In the genomic region with DNA sequence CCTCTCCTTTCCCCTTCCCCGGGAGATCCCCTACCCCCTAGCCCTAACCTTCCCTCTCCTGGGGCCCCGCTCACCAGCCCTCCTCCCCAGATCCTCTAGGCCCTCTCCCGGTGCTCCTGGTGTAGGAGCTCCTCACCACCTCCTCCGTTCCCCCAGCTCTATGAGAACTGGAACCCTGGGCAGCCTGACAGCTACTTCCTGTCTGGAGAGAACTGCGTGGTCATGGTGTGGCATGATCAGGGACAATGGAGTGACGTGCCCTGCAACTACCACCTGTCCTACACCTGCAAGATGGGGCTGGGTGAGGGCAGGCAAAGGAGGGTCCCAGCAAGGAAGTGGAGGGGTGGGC, we compare ENCODE assay signal across 8 cellular contexts. TPM values are rescaled to one million over a fixed set of nuclear protein-coding genes. Genes with fewer than 3 reads are reported as not detected.
DNase-seq lines count a peak whose midpoint lies in the region; ATAC-seq and TF ChIP-seq lines count a peak whose summit lies in the region.
"Had no signal": no experiment of that assay in that cellular context is flagged by ENCODE, and none has a peak within 500 bp of the region (broad histone marks: within the 10 kb centered on the region; RNA-seq: fewer than 3 reads in every experiment).

No MANE protein-coding gene starts in this region.

- intact Hi-C loops in OCI-LY7 (cut with micrococcal nuclease; ENCODE audit: unreplicated experiment), result loop anchor here (1.0 kb wide), 1 partner anchor 31 kb away; no protein-coding TSS in a partner anchor

- no peak overlapping the region for H2AFZ ChIP-seq in OCI-LY7 (ENCODE audit: low read length)
- H2AFZ ChIP-seq in hepatocyte, result no peak overlapping the region

- ATAC-seq in HG02840 (IDR thresholded peaks at IDR 0.05; ENCODE audit: low FRiP score, unreplicated experiment) (no peak), HG03097 (IDR thresholded peaks at IDR 0.05; ENCODE audit: low FRiP score, unreplicated experiment) (no peak)

- peak overlapping the region in 5 of 11 experiments; percentile 2 to 54 (median 9); a peak in 4 of 22 replicates for H3K9ac ChIP-seq in BLaER1 treated with 17β-estradiol and CSF1 and Interleukin-3, amounts not matched to agents 10 nM and 100 nM

- H3K9me3 ChIP-seq in BLaER1 treated with 17β-estradiol and CSF1 and Interleukin-3, amounts not matched to agents 10 nM and 100 nM (replicated peaks in 1 of 11), result no peaks in the 10 kb centered on the region
- H3K9me3 ChIP-seq in OCI-LY7 (ENCODE audit: low read length), result no peaks in the 10 kb centered on the region
- H3K9me3 ChIP-seq in hepatocyte (ENCODE audit: low read depth), result no peaks in the 10 kb centered on the region

- H3K9me2 ChIP-seq in OCI-LY7 (ENCODE audit: insufficient read depth, low read length), result no peaks in the 10 kb centered on the region
- no peaks in the 10 kb centered on the region for H3K9me2 ChIP-seq in hepatocyte (replicated peaks; ENCODE audit: insufficient read depth)

- CTCF ChIA-PET in OCI-LY7 (lab: Charles Lee; ENCODE audit: unreplicated experiment), result interaction anchor here (0.9 to 1.9 kb wide), 6 partner anchors 10 to 34 kb away, joined by 4 to 12 read pairs (median 5); no protein-coding TSS in a partner anchor

- 49% methylated on average over 5 of the region's 6 CpGs for WGBS in hepatocyte (ENCODE audit: low lambda C conversion rate, missing lambda C conversion rate)

- TF ChIP-seq CTCF in OCI-LY7 (conservative IDR thresholded peaks at IDR 0.05; ENCODE audit: low read length) (no peak), hepatocyte (IDR thresholded peaks at IDR 0.05; ENCODE audit: poor library complexity) (no peak)

- peaks cover 56 to 71% (median 64%) of the 10 kb centered on the region in 10 experiments for H3K4me1 ChIP-seq in BLaER1 treated with 17β-estradiol and CSF1 and Interleukin-3, amounts not matched to agents 10 nM and 100 nM
- H3K4me1 ChIP-seq in OCI-LY7 (ENCODE audit: insufficient read depth, low read length, poor library complexity, severe bottlenecking) (peaks cover 40% of the 10 kb centered on the region), hepatocyte (ENCODE audit: insufficient read depth) (peaks cover 47% of the 10 kb centered on the region)

- H3K27me3 ChIP-seq in BLaER1 treated with 17β-estradiol and CSF1 and Interleukin-3, amounts not matched to agents 10 nM and 100 nM, result peaks cover 45 to 62% (median 58%) of the 10 kb centered on the region in 11 experiments
- peaks cover 39% of the 10 kb centered on the region for H3K27me3 ChIP-seq in hepatocyte

- peak overlapping the region in 3 of 11 experiments; percentile 43 to 55 (median 44); a peak in 5 of 22 replicates for H3K27ac ChIP-seq in BLaER1 treated with 17β-estradiol and CSF1 and Interleukin-3, amounts not matched to agents 10 nM and 100 nM
- H3K27ac ChIP-seq in OCI-LY7 (ENCODE audit: low read depth, low read length, poor library complexity, severe bottlenecking), result no peak overlapping the region
- H3K27ac ChIP-seq in hepatocyte, result no peak overlapping the region

- POLR2A ChIA-PET in OCI-LY7 (lab: Charles Lee), result interaction anchor here (0.8 to 1.5 kb wide), 2 partner anchors 20 to 293 kb away, joined by 3 read pairs; no protein-coding TSS in a partner anchor

- H3K4me2 ChIP-seq in BLaER1 treated with 17β-estradiol and CSF1 and Interleukin-3, amounts not matched to agents 10 nM and 100 nM, result peak overlapping the region; percentile 46 to 99 (median 74); a peak in 19 of 22 replicates
- H3K4me2 ChIP-seq in OCI-LY7 (ENCODE audit: low read length) (peak overlapping the region; percentile 10; the same call in 1 of the 2 replicates), hepatocyte (peak overlapping the region; percentile 91)

- H3K79me2 ChIP-seq in OCI-LY7 (ENCODE audit: insufficient read depth, low read depth, low read length) (no peaks in the 10 kb centered on the region), hepatocyte (no peaks in the 10 kb centered on the region)

- H3K36me3 ChIP-seq in BLaER1 treated with 17β-estradiol and CSF1 and Interleukin-3, amounts not matched to agents 10 nM and 100 nM, result no peaks in the 10 kb centered on the region
- H3K36me3 ChIP-seq in OCI-LY7 (ENCODE audit: insufficient read depth, low read length), result no peaks in the 10 kb centered on the region
- no peaks in the 10 kb centered on the region for H3K36me3 ChIP-seq in hepatocyte (replicated peaks; ENCODE audit: insufficient read depth, low read depth)

- H3K4me3 ChIP-seq in BLaER1 treated with 17β-estradiol and CSF1 and Interleukin-3, amounts not matched to agents 10 nM and 100 nM, result peak overlapping the region in 1 of 10 experiments; percentile 45; a peak in 1 of 20 replicates
- H3K4me3 ChIP-seq in OCI-LY7 (ENCODE audit: low read depth, low read length, poor library complexity, severe bottlenecking), result no peak overlapping the region
- no peak overlapping the region for H3K4me3 ChIP-seq in hepatocyte

- peaks cover 0 to 57% (median 16%) of the 10 kb centered on the region in 11 experiments; a peak in 15 of 22 replicates for H4K20me1 ChIP-seq in BLaER1 treated with 17β-estradiol and CSF1 and Interleukin-3, amounts not matched to agents 10 nM and 100 nM
- H4K20me1 ChIP-seq in OCI-LY7 (ENCODE audit: insufficient read depth, low read length) (no peaks in the 10 kb centered on the region), hepatocyte (ENCODE audit: insufficient read depth, poor library complexity, severe bottlenecking) (no peaks in the 10 kb centered on the region)

- DNase-seq in OCI-LY7 (ENCODE audit: low spot score) (no peak), hepatocyte (ENCODE audit: low spot score) (no peak), GDM1 (lab: John Stamatoyannopoulos, UW) (no peak)

- no TSS peak for BruUV-seq in OCI-LY7 (replicated peaks; lab: Mats Ljungman, UMichigan)

RNA-seq across cellular contexts. Expression of gene BCAN, which starts 16.0 kb away (rescaled TPM):
- 0.44 TPM in 1 of 2 replicates, not detected in the other for total RNA-seq in OCI-LY7 (2014; rRNA removed; shearing (Covaris generic))
- total RNA-seq in OCI-LY7 (2022) (not detected in 2 replicates), hepatocyte (0.03 and 0.84 TPM in 2 replicates)
- not detected in 2 replicates for polyA plus RNA-seq in hepatocyte
- total RNA-seq: M059J; naive thymus-derived CD8-positive, alpha-beta T cell had no signal
- polyA plus RNA-seq: naive thymus-derived CD8-positive, alpha-beta T cell had no signal

RNA-seq across cellular contexts. Expression of gene NES, which starts 19.3 kb away (rescaled TPM):
- not detected in 2 replicates for total RNA-seq in OCI-LY7 (2014; rRNA removed; shearing (Covaris generic))
- total RNA-seq in OCI-LY7 (2022) (not detected in 2 replicates), hepatocyte (7.9 and 13.8 TPM in 2 replicates)
- 3.6 and 4.8 TPM in 2 replicates for polyA plus RNA-seq in hepatocyte
- total RNA-seq: naive thymus-derived CD8-positive, alpha-beta T cell had no signal
- polyA plus RNA-seq: naive thymus-derived CD8-positive, alpha-beta T cell had no signal

RNA-seq across cellular contexts. Expression of gene HAPLN2, which starts 38.7 kb away (rescaled TPM):
- 0.41 and 0.62 TPM in 2 replicates for total RNA-seq in OCI-LY7 (2014; rRNA removed; shearing (Covaris generic))
- 1.1 and 1.4 TPM in 2 replicates for total RNA-seq in OCI-LY7 (2022)
- total RNA-seq in hepatocyte, result not detected in 2 replicates
- polyA plus RNA-seq in hepatocyte, result not detected in 2 replicates
- total RNA-seq: M059J had no signal
- polyA plus RNA-seq: naive thymus-derived CD8-positive, alpha-beta T cell had no signal

RNA-seq across cellular contexts. Expression of gene CRABP2, which starts 47.4 kb away (rescaled TPM):
- total RNA-seq in OCI-LY7 (2014; rRNA removed; shearing (Covaris generic)), result 1.4 and 2.8 TPM in 2 replicates
- total RNA-seq in OCI-LY7 (2022) (1.5 and 2.1 TPM in 2 replicates), hepatocyte (54.5 and 93.5 TPM in 2 replicates)
- 171 and 195 TPM in 2 replicates for polyA plus RNA-seq in hepatocyte
- polyA plus RNA-seq: naive thymus-derived CD8-positive, alpha-beta T cell had no signal

RNA-seq across cellular contexts. Expression of gene GPATCH4, which starts 56.7 kb away (rescaled TPM):
- total RNA-seq in OCI-LY7 (2014; rRNA removed; shearing (Covaris generic)), result 33.3 and 40.9 TPM in 2 replicates
- total RNA-seq in OCI-LY7 (2022) (38.5 and 51.6 TPM in 2 replicates), hepatocyte (5.6 and 17.4 TPM in 2 replicates)
- polyA plus RNA-seq in hepatocyte, result 28.3 and 28.6 TPM in 2 replicates

Comparison
In these comparisons a context has a peak if more than half of its experiments do, and no peak if none do; other contexts are left out.
1. H3K4me2 ChIP-seq: peak in every context shown above with its lines; median percentile 91 in hepatocyte; 74 in BLaER1 treated with 17β-estradiol and CSF1 and Interleukin-3, amounts not matched to agents 10 nM and 100 nM; 10 in OCI-LY7.